In the genomic region with DNA sequence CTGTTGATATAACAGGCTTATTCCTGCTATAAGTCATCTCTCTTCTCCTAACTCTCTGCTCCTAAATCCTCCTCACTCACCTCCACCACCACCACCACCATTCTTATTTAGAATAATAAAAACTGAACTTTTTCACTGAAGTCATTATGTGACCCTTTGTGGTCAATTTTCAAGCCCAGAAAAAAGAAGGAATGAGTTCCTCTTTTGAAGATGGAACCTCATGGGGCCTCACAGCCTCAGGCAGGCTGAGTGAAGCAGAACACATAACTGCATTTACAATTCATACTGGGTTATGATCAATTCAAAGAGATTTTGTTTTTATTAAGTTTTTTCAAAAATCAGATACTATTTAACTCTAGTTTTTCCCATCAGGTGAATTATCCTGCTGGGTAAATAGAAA, we compare ENCODE assay signal across 24 cellular contexts. TPM values are rescaled to one million over a fixed set of nuclear protein-coding genes. Genes with fewer than 3 reads are reported as not detected.
"Had no signal": no experiment of that assay in that cellular context is flagged by ENCODE, and none has a peak within 500 bp of the region (broad histone marks: within the 10 kb centered on the region; RNA-seq: fewer than 3 reads in every experiment).

No MANE protein-coding gene starts in this region.

- H3K4me1 ChIP-seq: breast epithelium had no signal

- DNase-seq: activated CD4-positive, alpha-beta T cell treated with anti-CD3 and anti-CD28 coated beads for 4 hours; activated CD8-positive, alpha-beta memory T cell treated with anti-CD3 and anti-CD28 coated beads, Interleukin-2, amount 50 U/mL, for 4 hours; activated CD8-positive, alpha-beta T cell treated with anti-CD3 and anti-CD28 coated beads for 36 hours; activated naive CD4-positive, alpha-beta T cell; activated T-cell treated with anti-CD3 and anti-CD28 coated beads, Interleukin-2, amount 50 U/mL, for 72 hours; aorta; central memory CD4-positive, alpha-beta T cell; Kasumi-1; NCI-H1105; NCI-H1436; NCI-H1694 treated with DMSO at 0.1 percent for 48 hours; NCI-H2029 treated with DMSO at 0.1 percent for 48 hours; NCI-H345; NCI-H510A; NCI-H69; NK-92 treated with Interleukin-12 subunit alpha and Interleukin-12 subunit beta, amount 100 ng/mL, for 24 hours; SIG-M5 had no signal

- ATAC-seq: activated CD4-positive, CD25-positive, alpha-beta regulatory T cell treated with anti-CD3 and anti-CD28 coated beads, Interleukin-2, amount 50 U/mL, for 24 hours; activated CD8-positive, alpha-beta T cell treated with anti-CD3 and anti-CD28 coated beads for 36 hours; activated T-cell treated with anti-CD3 and anti-CD28 coated beads, Interleukin-2, amount 50 U/mL, for 72 hours; K562 had no signal

- H3K4me3 ChIP-seq: breast epithelium, K562, SK-N-MC had no signal

- H3K27me3 ChIP-seq: breast epithelium had no signal

- H3K27ac ChIP-seq: breast epithelium, SK-N-MC had no signal

- H3K36me3 ChIP-seq: breast epithelium had no signal

RNA-seq across cellular contexts. Expression of gene PNLIPRP3, which starts 29.8 kb away (rescaled TPM):
- total RNA-seq: activated CD8-positive, alpha-beta T cell treated with anti-CD3 and anti-CD28 coated beads for 36 hours; activated T-cell treated with anti-CD3 and anti-CD28 coated beads, Interleukin-2, amount 50 U/mL, for 72 hours; activated T-helper 2 cell treated with anti-CD3 and anti-CD28 coated beads, Interferon-gamma antibody, Interleukin-2, Interleukin-4, amounts not matched to agents 10 μg/mL and 5 μg/mL and 100 μg/mL, durations not matched to agents 14 hours and 24 hours and 36 hours; aorta; chondrocyte; K562; RPMI7951 had no signal
